8 cellular contexts compared by ENCODE assay signal in genomic region chr7:42014625-42015412, GRCh38.
A peak's percentile ranks its signal among the peaks of the same experiment; 100 is the strongest.
DNase-seq lines count a peak whose midpoint lies in the region; ATAC-seq and TF ChIP-seq lines count a peak whose summit lies in the region.

No MANE protein-coding gene starts in this region.

- ATAC-seq in HG02981 (IDR thresholded peaks at IDR 0.05; ENCODE audit: unreplicated experiment) (no peak), GM19351 (IDR thresholded peaks at IDR 0.05; ENCODE audit: unreplicated experiment) (no peak)

- no peaks in the 10 kb centered on the region for H3K4me1 Mint-ChIP-seq in glutamatergic neuron (ENCODE audit: low read depth, unreplicated experiment)

- H3K9me3 Mint-ChIP-seq in glutamatergic neuron (ENCODE audit: unreplicated experiment) = no peaks in the 10 kb centered on the region

- peaks cover 8% of the 10 kb centered on the region for H3K36me3 Mint-ChIP-seq in glutamatergic neuron (ENCODE audit: unreplicated experiment)

- H3K27ac Mint-ChIP-seq in glutamatergic neuron (ENCODE audit: unreplicated experiment) = no peak overlapping the region

- DNase-seq in ELR (ENCODE audit: low read depth) (peak; percentile 47), HUDEP-2 (lab: John Stamatoyannopoulos, UW; ENCODE audit: unreplicated experiment in 76 of 76) (peak in 48 of 76 experiments; percentile 1 to 61 (median 22)), glutamatergic neuron (peak; percentile 73), NCI-H524 (lab: John Stamatoyannopoulos, UW) (no peak)
- DNase-seq in stimulated activated CD4-positive, alpha-beta T cell treated with anti-CD3 and anti-CD28 coated beads, Interleukin-1b, Interleukin-23, amount 100 ng/mL, for 24 hours (ENCODE audit: low read depth in 4 of 4, low spot score in 1 of 4) = peak in 3 of 4 experiments; percentile 7 to 21 (median 13)

- H3K27me3 Mint-ChIP-seq in glutamatergic neuron (ENCODE audit: unreplicated experiment) = peaks cover 3% of the 10 kb centered on the region

- TF ChIP-seq CTCF in WI38 (IDR thresholded peaks at IDR 0.05; ENCODE audit: low read depth, low read length) (peak; percentile 78), glutamatergic neuron (IDR thresholded peaks at IDR 0.05; ENCODE audit: partially characterized antibody, unreplicated experiment) (peak; percentile 98)

- no peak overlapping the region for H3K4me3 ChIP-seq in WI38 (ENCODE audit: low read depth, low read length)

- H3K4me3 Mint-ChIP-seq in glutamatergic neuron (ENCODE audit: unreplicated experiment) = no peak overlapping the region

Comparison
In these comparisons a context has a peak if more than half of its experiments do, and no peak if none do; other contexts are left out.
1. DNase-seq: peak in ELR (single experiment), HUDEP-2 (48 of 76), glutamatergic neuron (single experiment) and stimulated activated CD4-positive, alpha-beta T cell treated with anti-CD3 and anti-CD28 coated beads, Interleukin-1b, Interleukin-23, amount 100 ng/mL, for 24 hours (3 of 4); none in NCI-H524 (0 of 2).